8 cellular contexts compared by ENCODE assay signal in genomic region chr1:200410566-200410878, GRCh38. TPM values are rescaled to one million over a fixed set of nuclear protein-coding genes. Genes with fewer than 3 reads are reported as not detected.
DNase-seq lines count a peak whose midpoint lies in the region; ATAC-seq, FAIRE-seq and TF ChIP-seq lines count a peak whose summit lies in the region.

No MANE protein-coding gene starts in this region.

- no peak for TF ChIP-seq EP300 in H1 (IDR thresholded peaks at IDR 0.05; ENCODE audit: borderline replicate concordance in 1 of 2, low read depth in 2 of 2, low read length in 2 of 2)

- no peak for TF ChIP-seq CTCF in GM06990 (IDR thresholded peaks at IDR 0.05; ENCODE audit: insufficient read depth, low read length, poor library complexity, severe bottlenecking)
- no peak for TF ChIP-seq CTCF in PC-9 (conservative IDR thresholded peaks at IDR 0.05)
- no peak for TF ChIP-seq CTCF in H1 (IDR thresholded peaks at IDR 0.05; ENCODE audit: control extremely low read depth in 1 of 3, insufficient read depth in 1 of 3, low read depth in 1 of 3, low read length in 3 of 3)
- no peak for TF ChIP-seq CTCF in neural crest cell (conservative IDR thresholded peaks at IDR 0.05)

- no peak overlapping the region for H3K14ac ChIP-seq in H1 (ENCODE audit: insufficient read length)

- no peak overlapping the region for H3K9ac ChIP-seq in H1 (replicated peaks in 1 of 4; ENCODE audit: extremely low read depth in 1 of 4, low read depth in 3 of 4, low read length in 3 of 4)

- CTCF ChIA-PET in PC-9 (lab: Charles Lee) (no interaction called here), H1 (lab: Charles Lee; ENCODE audit: partially characterized antibody) (interaction anchor here (1.0 to 2.6 kb wide), 3 partner anchors 10 to 131 kb away, joined by 4 to 11 read pairs (median 4); no protein-coding TSS in a partner anchor)

- peak overlapping the region; percentile 90 for H2BK5ac ChIP-seq in H1 (ENCODE audit: low read depth, low read length)

- no peak overlapping the region for H2BK20ac ChIP-seq in H1 (ENCODE audit: low read length)

- no peak overlapping the region for H3K18ac ChIP-seq in H1 (ENCODE audit: extremely low read depth, low read length)

- FAIRE-seq in H1 (lab: Jason Lieb, UNC): peak; percentile 13

- H3K79me2 ChIP-seq in PC-9 (ENCODE audit: low read depth) (peaks cover 42% of the 10 kb centered on the region), H1 (ENCODE audit: control insufficient read depth in 1 of 2, insufficient read depth in 2 of 2, low read length in 2 of 2) (peaks cover 40 to 82% of the 10 kb centered on the region in 2 experiments)

- no peak overlapping the region for H2BK120ac ChIP-seq in H1 (replicated peaks; ENCODE audit: low read depth, low read length)

- no peak overlapping the region; the same call in 1 of the 2 replicates for H2BK12ac ChIP-seq in H1 (ENCODE audit: low read depth, low read length)

- no peak for TF ChIP-seq RAD21 in H1 (IDR thresholded peaks at IDR 0.05 in 1 of 2, conservative IDR thresholded peaks at IDR 0.05 in 1 of 2; ENCODE audit: low read depth in 2 of 2, low read length in 2 of 2)

- WGBS in H1 (ENCODE audit: extremely low coverage in 1 of 2, insufficient coverage in 1 of 2, insufficient read length in 1 of 2, insufficient replicate concordance in 2 of 2, low coverage in 1 of 2, low lambda C conversion rate in 2 of 2, missing lambda C conversion rate in 1 of 2), 2 experiments: 1% methylated on average over 8 of the region's 8 CpGs; no CpG with 5 or more reads in 1 of the 2 experiments

- no peak overlapping the region for H4K5ac ChIP-seq in H1 (ENCODE audit: insufficient read length, low read depth, low read length)

- ATAC-seq in HG03342 (IDR thresholded peaks at IDR 0.05; ENCODE audit: unreplicated experiment) (peak; percentile 16), HG02588 (IDR thresholded peaks at IDR 0.05; ENCODE audit: unreplicated experiment) (no peak)

- H4K20me1 ChIP-seq in PC-9 (ENCODE audit: insufficient read depth): no peaks in the 10 kb centered on the region; the same call in 1 of the 2 replicates
- peaks cover 11 to 23% of the 10 kb centered on the region in 2 experiments for H4K20me1 ChIP-seq in H1 (replicated peaks in 1 of 2; ENCODE audit: control insufficient read depth in 1 of 2, insufficient read depth in 2 of 2, low read length in 2 of 2)

- peaks cover 40% of the 10 kb centered on the region for H3K36me3 Mint-ChIP-seq in neural crest cell (ENCODE audit: low read depth)

- peaks cover 24% of the 10 kb centered on the region for H3K27me3 Mint-ChIP-seq in neural crest cell (ENCODE audit: low read depth)

- peak overlapping the region; percentile 87 for H3K4me2 ChIP-seq in PC-9
- peak overlapping the region; percentile 83 to 90 for H3K4me2 ChIP-seq in H1 (ENCODE audit: insufficient read depth in 1 of 2, low read depth in 2 of 2, low read length in 2 of 2)

- H3K9me3 Mint-ChIP-seq in neural crest cell: peaks cover 8% of the 10 kb centered on the region

- peak overlapping the region; percentile 92 for H3K4me3 ChIP-seq in GM06990 (replicated peaks; ENCODE audit: low read depth, low read length)
- peak overlapping the region; percentile 77 for H3K4me3 ChIP-seq in PC-9
- peak overlapping the region; percentile 36 to 92 (median 82); a peak in 7 of 8 replicates for H3K4me3 ChIP-seq in H1 (ENCODE audit: extremely low read depth in 1 of 4, insufficient read depth in 2 of 4, low read depth in 3 of 4, low read length in 4 of 4)

- intact Hi-C loops in PC-9 (cut with micrococcal nuclease; ENCODE audit: unreplicated experiment): loop anchor here (1.0 to 5.0 kb wide), 2 partner anchors 74 to 108 kb away; no protein-coding TSS in a partner anchor

- DNase-seq in GM06990 (ENCODE audit: extremely low read depth, insufficient read length) (no peak), PC-9 (peak; percentile 38 to 87), H1 (ENCODE audit: low read depth in 1 of 2, low spot score in 2 of 2) (no peak), neural crest cell (ENCODE audit: low read depth, low spot score) (no peak), anterior cingulate cortex (lab: John Stamatoyannopoulos, UW) (no peak), medulla oblongata (ENCODE audit: extremely low spot score) (no peak)

- no peak overlapping the region for H3K27ac Mint-ChIP-seq in neural crest cell (ENCODE audit: unreplicated experiment)

- H3K9me2 ChIP-seq in PC-9 (ENCODE audit: insufficient read depth): no peaks in the 10 kb centered on the region

- H3K27ac ChIP-seq in PC-9 (peak overlapping the region; percentile 70), H1 (ENCODE audit: low read depth, low read length) (peak overlapping the region; percentile 54; the same call in 1 of the 2 replicates)

- H3K79me1 ChIP-seq in H1 (ENCODE audit: low read depth, low read length): no peaks in the 10 kb centered on the region

- peaks cover 66% of the 10 kb centered on the region for H3K4me1 ChIP-seq in PC-9 (replicated peaks; ENCODE audit: insufficient read depth)
- H3K4me1 ChIP-seq in H1 (replicated peaks in 1 of 4; ENCODE audit: control insufficient read depth in 3 of 4, insufficient read depth in 4 of 4, low read length in 3 of 4): peaks cover 2 to 11% (median 8%) of the 10 kb centered on the region in 4 experiments; a peak in 6 of 7 replicates

- H2BK15ac ChIP-seq in H1 (ENCODE audit: low read length): no peak overlapping the region

- peak overlapping the region; percentile 75 for H3K56ac ChIP-seq in H1 (replicated peaks; ENCODE audit: insufficient read length, low read depth, low read length)

- H3K9me3 ChIP-seq in PC-9 (ENCODE audit: insufficient read depth, low read depth) (no peaks in the 10 kb centered on the region), H1 (ENCODE audit: insufficient read depth in 2 of 2, low read depth in 1 of 2, low read length in 1 of 2) (no peaks in the 10 kb centered on the region)

- no peak overlapping the region for H3K4ac ChIP-seq in H1 (replicated peaks; ENCODE audit: insufficient read length, low read depth, low read length)

- TF ChIP-seq POLR2A in H1 (IDR thresholded peaks at IDR 0.05; ENCODE audit: control extremely low read depth in 1 of 2, low read depth in 2 of 2, low read length in 2 of 2): peak in 1 of 2 experiments; percentile 77; a peak in 2 of 3 replicates

- H3K4me1 Mint-ChIP-seq in neural crest cell: peaks cover 58% of the 10 kb centered on the region

- H3K4me3 Mint-ChIP-seq in neural crest cell: peak overlapping the region; percentile 99

- POLR2A ChIA-PET in PC-9 (lab: Charles Lee; ENCODE audit: unreplicated experiment): no interaction called here
- POLR2A ChIA-PET in H1 (lab: Charles Lee; ENCODE audit: partially characterized antibody): interaction anchor here (1.0 to 4.8 kb wide), 11 partner anchors 9 to 282 kb away, joined by 3 to 51 read pairs (median 11); no protein-coding TSS in a partner anchor

- H2AK5ac ChIP-seq in H1 (ENCODE audit: low read depth, low read length): no peak overlapping the region

- TSS peak; percentile 78 for BruUV-seq in PC-9 (replicated peaks; lab: Mats Ljungman, UMichigan)

- peaks cover 21% of the 10 kb centered on the region for H3F3A ChIP-seq in PC-9 (ENCODE audit: insufficient read depth, low read depth)

- no peak overlapping the region for H4K8ac ChIP-seq in H1 (ENCODE audit: extremely low read depth, insufficient read depth, low read length)

- peak overlapping the region; percentile 91; the same call in 1 of the 2 replicates for H2AFZ ChIP-seq in PC-9
- H2AFZ ChIP-seq in H1 (ENCODE audit: low read length): no peak overlapping the region

- H3K36me3 ChIP-seq in GM06990 (ENCODE audit: control insufficient read depth, insufficient read depth, low read length) (peaks cover 8% of the 10 kb centered on the region), PC-9 (ENCODE audit: low read depth) (peaks cover 31% of the 10 kb centered on the region), H1 (ENCODE audit: control insufficient read depth in 2 of 4, insufficient read depth in 4 of 4, low read length in 3 of 4) (peaks cover 8 to 34% (median 20%) of the 10 kb centered on the region in 4 experiments)

- H4K91ac ChIP-seq in H1 (replicated peaks; ENCODE audit: insufficient read length, low read length): no peak overlapping the region

- H3K23ac ChIP-seq in H1 (ENCODE audit: insufficient read length): no peak overlapping the region

- no peaks in the 10 kb centered on the region for H3K27me3 ChIP-seq in GM06990 (replicated peaks; ENCODE audit: control insufficient read depth, insufficient read depth, low read length)
- no peaks in the 10 kb centered on the region for H3K27me3 ChIP-seq in PC-9 (ENCODE audit: insufficient read depth, low read depth)
- no peaks in the 10 kb centered on the region for H3K27me3 ChIP-seq in H1 (replicated peaks in 1 of 4; ENCODE audit: control insufficient read depth in 3 of 4, extremely low read depth in 1 of 4, insufficient read depth in 3 of 4, low read length in 3 of 4)

- peaks cover 15% of the 10 kb centered on the region for H3K23me2 ChIP-seq in H1 (ENCODE audit: low read depth, low read length)

TF ChIP-seq in H1, 55 proteins besides CTCF, POLR2A, EP300 and RAD21 (continues in another document):
- peak; percentile 56; the same call in 1 of the 2 replicates for TF ChIP-seq SP1 (IDR thresholded peaks at IDR 0.05; ENCODE audit: low read depth, low read length)
- TF ChIP-seq TCF12 (IDR thresholded peaks at IDR 0.05; ENCODE audit: low read depth, low read length): 0 out of 2 replicates have a peak, but pooled peaks have one; percentile 79
- TF ChIP-seq EZH2 (IDR thresholded peaks at IDR 0.05; ENCODE audit: low read depth, low read length, severe bottlenecking): no peak

RNA-seq across cellular contexts. Expression of gene ZNF281, which starts 0.7 kb away (rescaled TPM):
- total RNA-seq in PC-9 (2021) (14.8 and 18.8 TPM in 2 replicates), neural crest cell (36.5 and 37.5 TPM in 2 replicates)
- 61.3 and 61.4 TPM in 2 replicates for total RNA-seq in H1 (2021; fragmentation: NEBNext Ultra II Directional; extraction: Animal tissue kit (Norgen Biotek cat#: 25700))
- polyA plus RNA-seq in H1 (2011; rRNA removed): 11.8 and 19.5 TPM in 2 replicates
- 16.8 TPM for polyA plus RNA-seq in H1 (2011; cell fraction: cytosol; rRNA removed)
- polyA plus RNA-seq in H1 (2011; cell fraction: nucleus; rRNA removed): 14.6 TPM
- 30.0 to 45.5 TPM (median 33.7 TPM) in 4 replicates for polyA plus RNA-seq in H1 (2012, experiment 1 of 2)
- polyA plus RNA-seq in H1 (2012, experiment 2 of 2): 3.2 TPM
- 54.2 TPM for polyA plus RNA-seq in H1 (2013, experiment 1 of 2)
- polyA plus RNA-seq in H1 (2013, experiment 2 of 2): 50.5 TPM
- 42.1 and 46.2 TPM in 2 replicates for polyA minus RNA-seq in H1 (2011; rRNA and poly(A)+ RNA removed)
- polyA minus RNA-seq in H1 (2011; cell fraction: cytosol; rRNA and poly(A)+ RNA removed): 31.3 TPM
- 38.9 TPM for polyA minus RNA-seq in H1 (2011; cell fraction: nucleus; rRNA and poly(A)+ RNA removed)

Comparison
In these comparisons a context has a peak if more than half of its experiments do, and no peak if none do; other contexts are left out.
1. DNase-seq: peak in PC-9 (2 of 2); none in GM06990 (single experiment), H1 (0 of 2), neural crest cell (single experiment), anterior cingulate cortex (0 of 58) and medulla oblongata (single experiment).
2. Peak in every context shown above with its lines, with median percentiles within 50 percentile points of each other: H3K4me3 ChIP-seq.